In the genomic region with DNA sequence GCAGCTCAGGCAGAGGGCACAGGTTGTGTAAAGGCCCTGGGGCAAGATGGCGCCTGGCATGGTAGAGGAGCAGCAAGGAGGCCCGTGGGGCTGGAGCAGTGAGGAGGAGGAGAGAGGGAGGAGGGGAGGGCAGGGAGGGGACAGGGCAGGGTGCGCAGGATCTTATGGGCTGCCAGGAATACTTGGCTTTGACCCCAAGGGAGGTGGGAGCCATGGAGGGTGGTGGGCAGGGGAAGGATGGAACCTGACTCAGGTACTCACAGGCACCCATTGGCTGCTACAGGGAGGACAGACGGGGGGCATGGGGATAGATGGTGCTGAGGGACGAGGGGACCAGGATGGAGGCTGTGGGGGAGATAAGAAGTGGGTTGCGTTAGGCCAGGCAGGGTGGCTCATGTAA, we compare ENCODE assay signal across 20 cellular contexts. TPM values are rescaled to one million over a fixed set of nuclear protein-coding genes. Genes with fewer than 3 reads are reported as not detected.
A peak's percentile ranks its signal among the peaks of the same experiment; 100 is the strongest.
DNase-seq lines count a peak whose midpoint lies in the region; ATAC-seq, FAIRE-seq and TF ChIP-seq lines count a peak whose summit lies in the region.
"Had no signal": no experiment of that assay in that cellular context is flagged by ENCODE, and none has a peak within 500 bp of the region (broad histone marks: within the 10 kb centered on the region; RNA-seq: fewer than 3 reads in every experiment).

No MANE protein-coding gene starts in this region.

- peaks cover 5% of the 10 kb centered on the region for H3K36me3 Mint-ChIP-seq in activated naive CD8-positive, alpha-beta T cell treated with anti-CD3 and anti-CD28 coated beads, Interleukin-2, amount 10 ng/mL, durations not matched to agents 7 days and 5 days
- peaks cover 9% of the 10 kb centered on the region for H3K36me3 Mint-ChIP-seq in activated naive CD8-positive, alpha-beta T cell treated with anti-CD3 and anti-CD28 coated beads for 36 hours

- no peak overlapping the region for H2BK12ac ChIP-seq in neuronal stem cell (ENCODE audit: low read length)

- ATAC-seq in activated naive CD8-positive, alpha-beta T cell treated with anti-CD3 and anti-CD28 coated beads, Interleukin-2, amount 10 ng/mL, durations not matched to agents 7 days and 5 days (ENCODE audit: low read depth): no peak
- no peak for ATAC-seq in K562
- ATAC-seq in GM18498 (IDR thresholded peaks at IDR 0.05; ENCODE audit: unreplicated experiment): no peak
- ATAC-seq: CD8-positive, alpha-beta T cell; Right ventricle myocardium inferior had no signal

- POLR2A ChIA-PET in activated naive CD8-positive, alpha-beta T cell treated with anti-CD3 and anti-CD28 coated beads, Interleukin-2, amount 10 ng/mL, durations not matched to agents 7 days and 5 days (lab: Charles Lee): interaction anchor here (0.6 kb wide), 1 partner anchor 11 kb away, joined by 3 read pairs; no protein-coding TSS in a partner anchor
- POLR2A ChIA-PET in K562 (lab: Yijun Ruan, JAX): no interaction called here

- H3K14ac ChIP-seq in neuronal stem cell (ENCODE audit: low read length): peak overlapping the region; percentile 56

- WGBS in K562 (ENCODE audit: insufficient coverage, low coverage, missing lambda C conversion rate): 52% methylated on average over 5 of the region's 6 CpGs
- WGBS in neuronal stem cell (ENCODE audit: extremely low coverage in 2 of 2, insufficient read length in 2 of 2, insufficient replicate concordance in 1 of 2), 2 donors: no CpG with 5 or more reads among the region's 6 CpGs

- no peak overlapping the region for H4K91ac ChIP-seq in neuronal stem cell (ENCODE audit: low read depth, low read length, poor library complexity)

- H3K9me3 Mint-ChIP-seq in activated naive CD8-positive, alpha-beta T cell treated with anti-CD3 and anti-CD28 coated beads, Interleukin-2, amount 10 ng/mL, durations not matched to agents 7 days and 5 days: no peaks in the 10 kb centered on the region
- no peaks in the 10 kb centered on the region for H3K9me3 Mint-ChIP-seq in activated naive CD8-positive, alpha-beta T cell treated with anti-CD3 and anti-CD28 coated beads for 36 hours
- H3K9me3 Mint-ChIP-seq: CD8-positive, alpha-beta T cell had no signal

- H2AFZ ChIP-seq in K562 (ENCODE audit: low read depth, low read length) (no peak overlapping the region), neuronal stem cell (ENCODE audit: low read length) (no peak overlapping the region)

- H3K4me3 ChIP-seq in K562 (no peak overlapping the region), neuronal stem cell (ENCODE audit: low read length in 2 of 2) (peak overlapping the region in 1 of 2 donors; percentile 55)
- H3K4me3 ChIP-seq: Peyer's patch had no signal

- BruUV-seq in K562 (replicated peaks; lab: Mats Ljungman, UMichigan): no TSS peak

- no peak overlapping the region for H3K27ac ChIP-seq in K562 (ENCODE audit: extremely low read depth, low read depth, low read length)
- H3K27ac ChIP-seq in neuronal stem cell (replicated peaks; ENCODE audit: low read length): no peak overlapping the region
- H3K27ac ChIP-seq: Peyer's patch had no signal

- TF ChIP-seq CTCF in K562 (IDR thresholded peaks at IDR 0.05 in 2 of 3, conservative IDR thresholded peaks at IDR 0.05 in 1 of 3; ENCODE audit: insufficient read depth in 2 of 3, low read depth in 1 of 3, low read length in 3 of 3): no peak

- in situ Hi-C loops in K562 (cut with MboI): no loop called here

- intact Hi-C loops in K562 (cut with micrococcal nuclease): no loop called here

- TF ChIP-seq RAD21 in K562 (CRISPR knock-in tag; conservative IDR thresholded peaks at IDR 0.05 in 1 of 2, IDR thresholded peaks at IDR 0.05 in 1 of 2): no peak

- TF ChIP-seq EP300 in K562 (IDR thresholded peaks at IDR 0.05; ENCODE audit: low read length): no peak

- no peak overlapping the region for H4K8ac ChIP-seq in neuronal stem cell (ENCODE audit: low read depth, low read length)

- no peak overlapping the region for H2BK15ac ChIP-seq in neuronal stem cell (ENCODE audit: low read length)

- H3K9ac ChIP-seq in K562 (ENCODE audit: insufficient read depth in 1 of 2, low read depth in 2 of 2, low read length in 2 of 2): peak overlapping the region in 1 of 2 experiments; percentile 73; a peak in 1 of 4 replicates
- no peak overlapping the region for H3K9ac ChIP-seq in neuronal stem cell (ENCODE audit: low read depth, low read length, poor library complexity)

- no peak for DNase-seq in activated naive CD8-positive, alpha-beta T cell treated with anti-CD3 and anti-CD28 coated beads, Interleukin-2, amount 10 ng/mL, durations not matched to agents 7 days and 5 days
- no peak for DNase-seq in activated naive CD8-positive, alpha-beta T cell treated with anti-CD3 and anti-CD28 coated beads for 36 hours
- DNase-seq in K562 (ENCODE audit: extremely low read depth in 1 of 4, low spot score in 3 of 4) (no peak), neuronal stem cell (ENCODE audit: low spot score) (no peak), NCI-H774 (lab: John Stamatoyannopoulos, UW) (no peak), dedifferentiated amniotic fluid mesenchymal stem cell (ENCODE audit: extremely low spot score) (no peak)
- DNase-seq: CD8-positive, alpha-beta T cell; H7; MM.1S; NCI-H1092; NCI-H1436 treated with DMSO at 0.1 percent for 48 hours; NCI-H2029 treated with DMSO at 0.1 percent for 48 hours; NCI-H2171; NCI-H69; NK-92 treated with Interleukin-12 subunit alpha and Interleukin-12 subunit beta, amount 100 ng/mL, for 24 hours; Peyer's patch had no signal

- H3K4me1 ChIP-seq in K562 (replicated peaks in 1 of 2; ENCODE audit: control insufficient read depth in 2 of 2, insufficient read depth in 2 of 2, low read length in 2 of 2) (peaks cover 13 to 38% of the 10 kb centered on the region in 2 experiments; a peak in 4 of 5 replicates), neuronal stem cell (ENCODE audit: control insufficient read depth in 2 of 2, insufficient read depth in 1 of 2, low read depth in 1 of 2, low read length in 2 of 2) (peaks cover 2 to 9% of the 10 kb centered on the region in 2 donors)

- TF ChIP-seq POLR2A in K562 (conservative IDR thresholded peaks at IDR 0.05): no peak

- peak overlapping the region; percentile 25 for H3K27ac Mint-ChIP-seq in activated naive CD8-positive, alpha-beta T cell treated with anti-CD3 and anti-CD28 coated beads, Interleukin-2, amount 10 ng/mL, durations not matched to agents 7 days and 5 days
- H3K27ac Mint-ChIP-seq in activated naive CD8-positive, alpha-beta T cell treated with anti-CD3 and anti-CD28 coated beads for 36 hours: no peak overlapping the region
- H3K27ac Mint-ChIP-seq: CD8-positive, alpha-beta T cell had no signal

- H3K9me3 ChIP-seq in K562 (replicated peaks; ENCODE audit: control insufficient read depth, insufficient read depth, low read depth, low read length) (no peaks in the 10 kb centered on the region), neuronal stem cell (replicated peaks in 1 of 2; ENCODE audit: control insufficient read depth in 2 of 2, insufficient read depth in 1 of 2, low read depth in 1 of 2, low read length in 2 of 2) (no peaks in the 10 kb centered on the region)
- H3K9me3 ChIP-seq: Peyer's patch had no signal

- H3K4ac ChIP-seq in neuronal stem cell (ENCODE audit: low read length): no peak overlapping the region

- H3K4me3 Mint-ChIP-seq in activated naive CD8-positive, alpha-beta T cell treated with anti-CD3 and anti-CD28 coated beads, Interleukin-2, amount 10 ng/mL, durations not matched to agents 7 days and 5 days: no peak overlapping the region
- no peak overlapping the region for H3K4me3 Mint-ChIP-seq in activated naive CD8-positive, alpha-beta T cell treated with anti-CD3 and anti-CD28 coated beads for 36 hours
- H3K4me3 Mint-ChIP-seq: CD8-positive, alpha-beta T cell had no signal

- CTCF ChIA-PET in K562 (lab: Yijun Ruan, JAX; ENCODE audit: low intra/inter-chr PET ratio): no interaction called here

- peaks cover 17% of the 10 kb centered on the region for H3K79me2 ChIP-seq in K562 (ENCODE audit: control insufficient read depth, insufficient read depth, low read length)

- no peak for FAIRE-seq in K562 (lab: Jason Lieb, UNC)
- FAIRE-seq: A204.1, GM12892 had no signal

- no peaks in the 10 kb centered on the region for H4K20me1 ChIP-seq in K562 (replicated peaks; ENCODE audit: control insufficient read depth, insufficient read depth, low read length)

- H3K27me3 ChIP-seq in K562 (ENCODE audit: control insufficient read depth in 2 of 2, insufficient read depth in 2 of 2, low read length in 2 of 2) (no peaks in the 10 kb centered on the region), neuronal stem cell (ENCODE audit: control insufficient read depth in 3 of 3, insufficient read depth in 3 of 3, low read depth in 1 of 3, low read length in 3 of 3) (no peaks in the 10 kb centered on the region)
- H3K27me3 ChIP-seq: Peyer's patch had no signal

- H2AK5ac ChIP-seq in neuronal stem cell (ENCODE audit: low read depth, low read length): no peak overlapping the region

- no peaks in the 10 kb centered on the region for H3K9me1 ChIP-seq in K562 (ENCODE audit: control insufficient read depth, insufficient read depth, low read length)

- no peak overlapping the region for H3K4me2 ChIP-seq in K562 (ENCODE audit: insufficient read depth, low read length)
- no peak overlapping the region for H3K4me2 ChIP-seq in neuronal stem cell (ENCODE audit: insufficient read depth, low read length, poor library complexity, severe bottlenecking)

- H2BK5ac ChIP-seq in neuronal stem cell (ENCODE audit: low read length): no peak overlapping the region

- no peak overlapping the region for H3K18ac ChIP-seq in neuronal stem cell (ENCODE audit: low read length)

- no peaks in the 10 kb centered on the region for H3K36me3 ChIP-seq in K562 (ENCODE audit: control insufficient read depth, insufficient read depth, low read length)
- H3K36me3 ChIP-seq in neuronal stem cell (replicated peaks in 1 of 2; ENCODE audit: control insufficient read depth in 2 of 2, insufficient read depth in 2 of 2, low read length in 2 of 2): no peaks in the 10 kb centered on the region
- H3K36me3 ChIP-seq: Peyer's patch had no signal

- no peaks in the 10 kb centered on the region for H3K79me1 ChIP-seq in neuronal stem cell (ENCODE audit: low read depth, low read length)

- H3K4me1 Mint-ChIP-seq in activated naive CD8-positive, alpha-beta T cell treated with anti-CD3 and anti-CD28 coated beads, Interleukin-2, amount 10 ng/mL, durations not matched to agents 7 days and 5 days: peaks cover 7% of the 10 kb centered on the region
- peaks cover 12% of the 10 kb centered on the region for H3K4me1 Mint-ChIP-seq in activated naive CD8-positive, alpha-beta T cell treated with anti-CD3 and anti-CD28 coated beads for 36 hours

- H3K23ac ChIP-seq in neuronal stem cell (ENCODE audit: low read depth, low read length, poor library complexity): peak overlapping the region; percentile 65

- no peak overlapping the region for H2BK120ac ChIP-seq in neuronal stem cell (ENCODE audit: low read depth, low read length)

- H3K27me3 Mint-ChIP-seq in activated naive CD8-positive, alpha-beta T cell treated with anti-CD3 and anti-CD28 coated beads, Interleukin-2, amount 10 ng/mL, durations not matched to agents 7 days and 5 days: no peaks in the 10 kb centered on the region
- H3K27me3 Mint-ChIP-seq in activated naive CD8-positive, alpha-beta T cell treated with anti-CD3 and anti-CD28 coated beads for 36 hours: no peaks in the 10 kb centered on the region

RNA-seq across cellular contexts. Expression of a gene that starts 3.3 kb away (rescaled TPM):
- total RNA-seq in activated naive CD8-positive, alpha-beta T cell treated with anti-CD3 and anti-CD28 coated beads, Interleukin-2, amount 10 ng/mL, durations not matched to agents 7 days and 5 days: 10 to 100 TPM; 18.9 to 19.5 TPM
- total RNA-seq in activated naive CD8-positive, alpha-beta T cell treated with anti-CD3 and anti-CD28 coated beads for 36 hours: 10 to 100 TPM; 10.7 to 11.3 TPM
- total RNA-seq in K562 (2011; cell fraction: chromatin; rRNA removed; ENCODE audit: low replicate concordance): 10.7 and 24.6 TPM in 2 replicates
- total RNA-seq in K562 (2011; cell fraction: nucleolus; rRNA removed): 13.8 and 17.5 TPM in 2 replicates
- 10.7 and 12.8 TPM in 2 replicates for total RNA-seq in K562 (2011; cell fraction: nucleoplasm; rRNA removed)
- total RNA-seq in K562 (2014; rRNA removed) (4.0 and 4.4 TPM in 2 replicates), K562 (2014; rRNA removed; fragmentation: Illumina TruSeq; extraction: Trizol) (4.3 and 4.6 TPM in 2 replicates), K562 (2015; rRNA removed; fragmentation: Illumina TruSeq; extraction: Trizol) (4.9 and 5.4 TPM in 2 replicates), K562 (2021) (6.5 and 9.3 TPM in 2 replicates)
- polyA plus RNA-seq in K562 (2011; rRNA removed) (5.7 and 8.0 TPM in 2 replicates), K562 (2014; fragmentation: Illumina TruSeq; extraction: Trizol) (6.6 and 7.3 TPM in 2 replicates), K562 (2014; fragmentation: Nextera tagmentation; extraction: Ambion mirVana) (1 to 10 TPM in 1 of 2 experiments, under 1 TPM in 1; 0.69 to 1.0 TPM), K562 (2014; rRNA removed) (6.8 and 7.3 TPM in 2 replicates)
- 8.2 and 15.6 TPM in 2 replicates for polyA plus RNA-seq in K562 (2011; cell fraction: cytosol; rRNA removed)
- polyA plus RNA-seq in K562 (2011; cell fraction: nucleus; rRNA removed): 3.0 and 4.8 TPM in 2 replicates
- polyA plus RNA-seq in K562 (2012): 7.6 and 10.7 TPM in 2 replicates
- 4.5 and 8.6 TPM in 2 replicates for polyA minus RNA-seq in K562 (2011; rRNA and poly(A)+ RNA removed)
- 4.7 and 6.4 TPM in 2 replicates for polyA minus RNA-seq in K562 (2011; cell fraction: cytosol; rRNA and poly(A)+ RNA removed)
- 3.0 and 4.6 TPM in 2 replicates for polyA minus RNA-seq in K562 (2011; cell fraction: nucleus; rRNA and poly(A)+ RNA removed)
- polyA plus RNA-seq in neuronal stem cell (2013, experiment 1 of 2): 15.5 TPM
- 15.7 TPM for polyA plus RNA-seq in neuronal stem cell (2013, experiment 2 of 2)

RNA-seq across cellular contexts. Expression of a gene that starts 27.5 kb away (rescaled TPM):
- 10 to 100 TPM; 33.3 to 34.8 TPM for total RNA-seq in activated naive CD8-positive, alpha-beta T cell treated with anti-CD3 and anti-CD28 coated beads, Interleukin-2, amount 10 ng/mL, durations not matched to agents 7 days and 5 days
- total RNA-seq in activated naive CD8-positive, alpha-beta T cell treated with anti-CD3 and anti-CD28 coated beads for 36 hours: 10 to 100 TPM; 59.2 to 65.8 TPM
- total RNA-seq in K562 (2011; cell fraction: chromatin; rRNA removed; ENCODE audit: low replicate concordance): 55.1 and 137 TPM in 2 replicates
- total RNA-seq in K562 (2011; cell fraction: nucleolus; rRNA removed): 204 and 212 TPM in 2 replicates
- 127 and 144 TPM in 2 replicates for total RNA-seq in K562 (2011; cell fraction: nucleoplasm; rRNA removed)
- total RNA-seq in K562 (2014; rRNA removed): 131 and 143 TPM in 2 replicates
- 52.2 and 67.5 TPM in 2 replicates for total RNA-seq in K562 (2014; rRNA removed; fragmentation: Illumina TruSeq; extraction: Trizol)
- 81.6 and 83.0 TPM in 2 replicates for total RNA-seq in K562 (2015; rRNA removed; fragmentation: Illumina TruSeq; extraction: Trizol)
- 91.5 and 96.7 TPM in 2 replicates for total RNA-seq in K562 (2021)
- polyA plus RNA-seq in K562 (2011; rRNA removed): 82.1 and 86.0 TPM in 2 replicates
- 118 and 186 TPM in 2 replicates for polyA plus RNA-seq in K562 (2011; cell fraction: cytosol; rRNA removed)
- 46.8 and 51.5 TPM in 2 replicates for polyA plus RNA-seq in K562 (2011; cell fraction: nucleus; rRNA removed)
- polyA plus RNA-seq in K562 (2012): 164 and 292 TPM in 2 replicates
- polyA plus RNA-seq in K562 (2014; fragmentation: Illumina TruSeq; extraction: Trizol): 60.5 and 66.6 TPM in 2 replicates
- polyA plus RNA-seq in K562 (2014; fragmentation: Nextera tagmentation; extraction: Ambion mirVana): 10 to 100 TPM in 1 of 2 experiments, 1 to 10 TPM in 1; 4.2 to 12.6 TPM
- polyA plus RNA-seq in K562 (2014; rRNA removed): 141 and 166 TPM in 2 replicates
- 17.9 and 26.4 TPM in 2 replicates for polyA minus RNA-seq in K562 (2011; rRNA and poly(A)+ RNA removed)
- 32.6 and 58.7 TPM in 2 replicates for polyA minus RNA-seq in K562 (2011; cell fraction: cytosol; rRNA and poly(A)+ RNA removed)
- 14.4 and 24.1 TPM in 2 replicates for polyA minus RNA-seq in K562 (2011; cell fraction: nucleus; rRNA and poly(A)+ RNA removed)
- 33.5 TPM for polyA plus RNA-seq in neuronal stem cell (2013, experiment 1 of 2)
- 33.9 TPM for polyA plus RNA-seq in neuronal stem cell (2013, experiment 2 of 2)
